Comparison of ENCODE assay signal across 1 cellular context in genomic region chr3:149703474-149703873, GRCh38.
TF ChIP-seq lines count a peak whose summit lies in the region.

No MANE protein-coding gene starts in this region.

TF ChIP-seq in IMR-90, 13 proteins besides CTCF, POLR2A, EP300 and RAD21 (continued from another document):
- TF ChIP-seq ELK1 (IDR thresholded peaks at IDR 0.05; ENCODE audit: borderline replicate concordance, low read depth, low read length), result no peak
- TF ChIP-seq USF2 (IDR thresholded peaks at IDR 0.05; ENCODE audit: low read depth, low read length), result no peak
- no peak for TF ChIP-seq FOS (IDR thresholded peaks at IDR 0.05; ENCODE audit: low read depth, low read length)
- no peak for TF ChIP-seq CEBPB (IDR thresholded peaks at IDR 0.05; ENCODE audit: low read depth, low read length)
- no peak for TF ChIP-seq MAFK (IDR thresholded peaks at IDR 0.05; ENCODE audit: low read depth, low read length)
- no peak for TF ChIP-seq RCOR1 (IDR thresholded peaks at IDR 0.05; ENCODE audit: insufficient replicate concordance, low read length)
- TF ChIP-seq CHD1 (IDR thresholded peaks at IDR 0.05; ENCODE audit: low read depth, low read length), result no peak
